26 cellular contexts compared by ENCODE assay signal in genomic region chr1:226979115-226979516, GRCh38. TPM values are rescaled to one million over a fixed set of nuclear protein-coding genes. Genes with fewer than 3 reads are reported as not detected.
A peak's percentile ranks its signal among the peaks of the same experiment; 100 is the strongest.
DNase-seq lines count a peak whose midpoint lies in the region; ATAC-seq and TF ChIP-seq lines count a peak whose summit lies in the region.
"Had no signal": no experiment of that assay in that cellular context is flagged by ENCODE, and none has a peak within 500 bp of the region (broad histone marks: within the 10 kb centered on the region; RNA-seq: fewer than 3 reads in every experiment).

No MANE protein-coding gene starts in this region.

- H2BK5ac ChIP-seq in neuronal stem cell (ENCODE audit: low read length): no peak overlapping the region

- H2BK12ac ChIP-seq in neuronal stem cell (ENCODE audit: low read length): no peak overlapping the region

- whole genome bisulfite sequencing in neuronal stem cell (ENCODE audit: extremely low coverage in 2 of 2, insufficient read length in 2 of 2, insufficient replicate concordance in 1 of 2), 2 donors: no CpG with 5 or more reads among the region's 15 CpGs
- WGBS in tibial nerve, 2 donors: 82 to 92% methylated on average over 7 to 14 of the region's 15 CpGs

- no peak for TF ChIP-seq EP300 in tibial nerve (IDR thresholded peaks at IDR 0.05)

- no peak overlapping the region for H3K4ac ChIP-seq in neuronal stem cell (ENCODE audit: low read length)

- no peaks in the 10 kb centered on the region for H3K36me3 ChIP-seq in cardiac muscle cell
- H3K36me3 ChIP-seq in neuronal stem cell (replicated peaks in 1 of 2; ENCODE audit: control insufficient read depth in 2 of 2, insufficient read depth in 2 of 2, low read length in 2 of 2): no peaks in the 10 kb centered on the region
- H3K36me3 ChIP-seq in tibial nerve: peaks cover 0 to 61% (median 0%) of the 10 kb centered on the region in 3 donors
- H3K36me3 ChIP-seq: HAP-1 had no signal

- DNase-seq in cardiac muscle cell (ENCODE audit: low read depth in 1 of 2, low spot score in 1 of 2) (no peak), cardiac septum (ENCODE audit: low spot score) (no peak), ecto neural progenitor cell (ENCODE audit: low spot score) (peak; percentile 32), neuronal stem cell (ENCODE audit: low spot score) (no peak), tibial nerve (ENCODE audit: low spot score in 2 of 2) (no peak)
- DNase-seq: ACHN; activated CD4-positive, alpha-beta T cell treated with anti-CD3 and anti-CD28 coated beads for 48 hours; activated naive CD8-positive, alpha-beta T cell treated with anti-CD3 and anti-CD28 coated beads, Interleukin-2, amount 10 ng/mL, durations not matched to agents 7 days and 5 days; Caco-2; DMS79; effector CD8-positive, alpha-beta T cell; foreskin fibroblast; GF-D8; mucosa of descending colon; NCI-H1930; NCI-H226; NCI-H774 had no signal

- H3K14ac ChIP-seq in neuronal stem cell (ENCODE audit: low read length): peak overlapping the region; percentile 82

- no peak overlapping the region for H3K23ac ChIP-seq in neuronal stem cell (ENCODE audit: low read depth, low read length, poor library complexity)

- H4K91ac ChIP-seq in neuronal stem cell (ENCODE audit: low read depth, low read length, poor library complexity): no peak overlapping the region

- H3K27me3 ChIP-seq in cardiac muscle cell: no peaks in the 10 kb centered on the region
- H3K27me3 ChIP-seq in neuronal stem cell (ENCODE audit: control insufficient read depth in 3 of 3, insufficient read depth in 3 of 3, low read depth in 1 of 3, low read length in 3 of 3): no peaks in the 10 kb centered on the region
- H3K27me3 ChIP-seq in tibial nerve: no peaks in the 10 kb centered on the region
- H3K27me3 ChIP-seq: BLaER1 treated with 17β-estradiol and CSF1 and Interleukin-3, amounts not matched to agents 10 nM and 100 nM had no signal

- no peak overlapping the region for H2AK5ac ChIP-seq in neuronal stem cell (ENCODE audit: low read depth, low read length)

- no peak overlapping the region for H2AFZ ChIP-seq in neuronal stem cell (ENCODE audit: low read length)
- H2AFZ ChIP-seq: parathyroid adenoma had no signal

- H3K4me3 ChIP-seq in cardiac muscle cell: no peak overlapping the region
- H3K4me3 ChIP-seq in neuronal stem cell (ENCODE audit: low read length in 2 of 2): no peak overlapping the region
- H3K4me3 ChIP-seq in tibial nerve: no peak overlapping the region
- H3K4me3 ChIP-seq: BLaER1 treated with 17β-estradiol and CSF1 and Interleukin-3, amounts not matched to agents 10 nM and 100 nM; HAP-1; mucosa of descending colon had no signal

- H3K9ac ChIP-seq in neuronal stem cell (ENCODE audit: low read depth, low read length, poor library complexity): no peak overlapping the region
- H3K9ac ChIP-seq: BLaER1 treated with 17β-estradiol and CSF1 and Interleukin-3, amounts not matched to agents 10 nM and 100 nM; parathyroid adenoma had no signal

- TF ChIP-seq POLR2A in tibial nerve (IDR thresholded peaks at IDR 0.05): no peak

- H3K27ac ChIP-seq in cardiac muscle cell (peak overlapping the region; percentile 93), neuronal stem cell (replicated peaks; ENCODE audit: low read length) (no peak overlapping the region), tibial nerve (peak overlapping the region in 1 of 4 donors; percentile 34)
- H3K27ac ChIP-seq: BLaER1 treated with 17β-estradiol and CSF1 and Interleukin-3, amounts not matched to agents 10 nM and 100 nM; HL-60; VCaP had no signal

- intact Hi-C loops in cardiac septum (cut with DNase I): no loop called here

- ATAC-seq in GM19395 (IDR thresholded peaks at IDR 0.05; ENCODE audit: unreplicated experiment) (no peak), GM21786 (IDR thresholded peaks at IDR 0.05; ENCODE audit: unreplicated experiment) (no peak), HG02610 (IDR thresholded peaks at IDR 0.05; ENCODE audit: unreplicated experiment) (no peak)
- ATAC-seq: activated T-helper 17 cell treated with anti-CD3 and anti-CD28 coated beads, Interleukin-2, amount 50 U/mL, for 72 hours; mucosa of descending colon had no signal

- no peak overlapping the region for H4K8ac ChIP-seq in neuronal stem cell (ENCODE audit: low read depth, low read length)

- peak overlapping the region; percentile 80 for H3K18ac ChIP-seq in neuronal stem cell (ENCODE audit: low read length)

- no peak overlapping the region for H2BK120ac ChIP-seq in neuronal stem cell (ENCODE audit: low read depth, low read length)

- no peak overlapping the region for H3K4me2 ChIP-seq in neuronal stem cell (ENCODE audit: insufficient read depth, low read length, poor library complexity, severe bottlenecking)
- H3K4me2 ChIP-seq: BLaER1 treated with 17β-estradiol and CSF1 and Interleukin-3, amounts not matched to agents 10 nM and 100 nM had no signal

- no peaks in the 10 kb centered on the region for H3K9me3 ChIP-seq in cardiac muscle cell (ENCODE audit: low read depth)
- peaks cover 0 to 3% of the 10 kb centered on the region in 2 donors for H3K9me3 ChIP-seq in neuronal stem cell (replicated peaks in 1 of 2; ENCODE audit: control insufficient read depth in 2 of 2, insufficient read depth in 1 of 2, low read depth in 1 of 2, low read length in 2 of 2)
- H3K9me3 ChIP-seq in tibial nerve: no peaks in the 10 kb centered on the region
- H3K9me3 ChIP-seq: BLaER1 treated with 17β-estradiol and CSF1 and Interleukin-3, amounts not matched to agents 10 nM and 100 nM; Caco-2; HAP-1; mucosa of descending colon had no signal

- peaks cover 30% of the 10 kb centered on the region for H3K4me1 ChIP-seq in cardiac muscle cell (ENCODE audit: low read depth)
- peaks cover 12 to 24% of the 10 kb centered on the region in 2 donors for H3K4me1 ChIP-seq in neuronal stem cell (ENCODE audit: control insufficient read depth in 2 of 2, insufficient read depth in 1 of 2, low read depth in 1 of 2, low read length in 2 of 2)
- H3K4me1 ChIP-seq in tibial nerve: peaks cover 5 to 34% (median 16%) of the 10 kb centered on the region in 4 donors
- H3K4me1 ChIP-seq: parathyroid adenoma had no signal

- peaks cover 5% of the 10 kb centered on the region for H3K79me1 ChIP-seq in neuronal stem cell (ENCODE audit: low read depth, low read length)

- TF ChIP-seq CTCF in cardiac muscle cell (IDR thresholded peaks at IDR 0.05; ENCODE audit: low read depth, low read length) (no peak), tibial nerve (IDR thresholded peaks at IDR 0.05) (no peak)

- no peak overlapping the region for H2BK15ac ChIP-seq in neuronal stem cell (ENCODE audit: low read length)

RNA-seq across cellular contexts. Expression of gene COQ8A, which starts 39.0 kb away (rescaled TPM):
- total RNA-seq in cardiac muscle cell: 34.7 and 59.7 TPM in 2 replicates
- polyA plus RNA-seq in cardiac muscle cell: 45.1 and 71.5 TPM in 2 replicates
- 168 TPM for total RNA-seq in cardiac septum
- 9.2 TPM for polyA plus RNA-seq in neuronal stem cell (2013, experiment 1 of 2)
- polyA plus RNA-seq in neuronal stem cell (2013, experiment 2 of 2): 8.8 TPM
- 10 to 100 TPM; 39.9 to 60.7 (median 55.5) TPM for total RNA-seq in tibial nerve
